Comparison of ENCODE assay signal across 8 cellular contexts in genomic region chr10:11684717-11685645, GRCh38.
DNase-seq lines count a peak whose midpoint lies in the region; ATAC-seq, FAIRE-seq and TF ChIP-seq lines count a peak whose summit lies in the region.

No MANE protein-coding gene starts in this region.

- ATAC-seq in HG03432 (IDR thresholded peaks at IDR 0.05; ENCODE audit: unreplicated experiment): peak; percentile 76

- in situ Hi-C loops in astrocyte of the spinal cord (cut with HindIII; ENCODE audit: low sequenced_read_pairs): no loop called here

- TF ChIP-seq CTCF in astrocyte of the spinal cord (IDR thresholded peaks at IDR 0.05; ENCODE audit: low read depth, low read length): no peak

- peak; percentile 95 for FAIRE-seq in GM19239 (lab: Jason Lieb, UNC)

- peak; percentile 88 for DNase-seq in AG20443 (ENCODE audit: low spot score)
- no peak for DNase-seq in GM19239 (ENCODE audit: insufficient read length, low spot score)
- DNase-seq in T-helper 22 cell (ENCODE audit: low read depth): peak; percentile 25
- peak; percentile 87 for DNase-seq in astrocyte of the spinal cord (ENCODE audit: low read depth, low spot score)
- peak; percentile 95 for DNase-seq in islet precursor cell
- peak; percentile 38 to 39 for DNase-seq in stimulated activated CD4-positive, alpha-beta T cell treated with anti-CD3 and anti-CD28 coated beads, Interleukin-15, amount 100 ng/mL, for 48 hours (ENCODE audit: low read depth in 2 of 2)
- DNase-seq in NCI-H1694 (lab: John Stamatoyannopoulos, UW): no peak

- peak overlapping the region; percentile 23 for H3K4me3 ChIP-seq in astrocyte of the spinal cord (ENCODE audit: low read depth, low read length)

Comparison
In these comparisons a context has a peak if more than half of its experiments do, and no peak if none do; other contexts are left out.
1. DNase-seq: peak in AG20443 (single experiment), T-helper 22 cell (single experiment), astrocyte of the spinal cord (single experiment), islet precursor cell (single experiment) and stimulated activated CD4-positive, alpha-beta T cell treated with anti-CD3 and anti-CD28 coated beads, Interleukin-15, amount 100 ng/mL, for 48 hours (2 of 2); none in GM19239 (single experiment) and NCI-H1694 (single experiment).